Comparison of ENCODE assay signal across 31 cellular contexts in the genomic region with DNA sequence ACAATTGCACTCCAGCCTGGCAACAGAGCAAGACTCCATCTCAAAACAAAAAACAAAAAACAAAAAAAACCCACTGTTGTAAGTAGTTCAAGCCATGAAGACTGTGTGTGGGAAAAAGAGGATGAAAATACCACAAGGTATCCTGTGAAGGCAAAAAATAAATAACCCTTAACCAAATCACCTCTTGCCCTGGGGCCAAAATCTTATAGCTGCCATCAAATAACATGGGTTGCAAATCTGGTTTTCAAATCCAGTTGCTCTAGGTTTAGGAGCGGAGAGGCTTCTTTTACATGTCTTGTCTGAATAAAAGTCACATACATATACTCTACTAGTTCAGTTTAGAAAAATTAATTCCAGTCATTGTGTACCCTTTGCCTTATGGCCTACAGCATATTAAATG.
"Had no signal": no experiment of that assay in that cellular context is flagged by ENCODE, and none has a peak within 500 bp of the region (broad histone marks: within the 10 kb centered on the region; RNA-seq: fewer than 3 reads in every experiment).

No MANE protein-coding gene starts in this region.

- H3K4me3 Mint-ChIP-seq: activated B cell treated with CpG ODN at 0.5 μM for 24 hours; activated CD4-positive, alpha-beta memory T cell treated with anti-CD3 and anti-CD28 coated beads for 36 hours; activated CD8-positive, alpha-beta memory T cell treated with anti-CD3 and anti-CD28 coated beads, Interleukin-2, amount 10 ng/mL, durations not matched to agents 7 days and 5 days; activated naive CD4-positive, alpha-beta T cell treated with anti-CD3 and anti-CD28 coated beads, Interleukin-2, amount 10 ng/mL, durations not matched to agents 7 days and 5 days; activated naive CD8-positive, alpha-beta T cell; activated naive CD8-positive, alpha-beta T cell treated with anti-CD3 and anti-CD28 coated beads, Interleukin-2, amount 50 U/mL, for 24 hours; brain; T-cell had no signal

- H3K27me3 Mint-ChIP-seq: activated CD4-positive, alpha-beta memory T cell treated with anti-CD3 and anti-CD28 coated beads for 36 hours; activated CD8-positive, alpha-beta memory T cell treated with anti-CD3 and anti-CD28 coated beads, Interleukin-2, amount 10 ng/mL, durations not matched to agents 7 days and 5 days; activated naive CD4-positive, alpha-beta T cell treated with anti-CD3 and anti-CD28 coated beads, Interleukin-2, amount 10 ng/mL, durations not matched to agents 7 days and 5 days; activated naive CD8-positive, alpha-beta T cell; activated naive CD8-positive, alpha-beta T cell treated with anti-CD3 and anti-CD28 coated beads, Interleukin-2, amount 50 U/mL, for 24 hours; brain; T-cell had no signal

- DNase-seq: activated B cell treated with CpG ODN at 0.5 μM for 24 hours; activated CD4-positive, alpha-beta memory T cell treated with anti-CD3 and anti-CD28 coated beads for 36 hours; activated CD4-positive, alpha-beta T cell treated with anti-CD3 and anti-CD28 coated beads for 4 hours; activated CD4-positive, alpha-beta T cell treated with anti-CD3 and anti-CD28 coated beads, Interleukin-2, amount 50 U/mL, for 1 hour; activated CD4-positive, CD25-positive, alpha-beta regulatory T cell treated with anti-CD3 and anti-CD28 coated beads, Interleukin-2, amount 50 U/mL, for 72 hours; activated CD8-positive, alpha-beta memory T cell treated with anti-CD3 and anti-CD28 coated beads for 24 hours; activated CD8-positive, alpha-beta memory T cell treated with anti-CD3 and anti-CD28 coated beads, Interleukin-2, amount 10 ng/mL, durations not matched to agents 7 days and 5 days; activated CD8-positive, alpha-beta memory T cell treated with anti-CD3 and anti-CD28 coated beads, Interleukin-2, amount 50 U/mL, for 48 hours; activated effector memory CD4-positive, alpha-beta T cell treated with Interleukin-2 at 50 U/mL for 16 hours; activated naive CD4-positive, alpha-beta T cell treated with anti-CD3 and anti-CD28 coated beads, Interleukin-2, amount 10 ng/mL, durations not matched to agents 7 days and 5 days; activated naive CD8-positive, alpha-beta T cell treated with anti-CD3 and anti-CD28 coated beads, Interleukin-2, amount 50 U/mL, for 24 hours; activated T-cell treated with anti-CD3 and anti-CD28 coated beads, Interleukin-2, amount 50 U/mL, for 48 hours; anterior cingulate cortex; caudate nucleus; Kasumi-1; KG1; NCI-H1105; NCI-H1436; NCI-H1694; NCI-H1930; NCI-H2081 treated with DMSO at 0.1 percent for 48 hours; NCI-H226; NCI-H446 treated with DMSO at 0.1 percent for 48 hours; NCI-H524; NCI-H748 treated with DMSO at 0.1 percent for 48 hours; SHP77; T-cell; T-helper 2 cell; T-helper 9 cell had no signal

- H3K27ac Mint-ChIP-seq: activated B cell treated with CpG ODN at 0.5 μM for 24 hours; activated CD4-positive, alpha-beta memory T cell treated with anti-CD3 and anti-CD28 coated beads for 36 hours; activated CD8-positive, alpha-beta memory T cell treated with anti-CD3 and anti-CD28 coated beads, Interleukin-2, amount 10 ng/mL, durations not matched to agents 7 days and 5 days; activated naive CD4-positive, alpha-beta T cell treated with anti-CD3 and anti-CD28 coated beads, Interleukin-2, amount 10 ng/mL, durations not matched to agents 7 days and 5 days; activated naive CD8-positive, alpha-beta T cell; activated naive CD8-positive, alpha-beta T cell treated with anti-CD3 and anti-CD28 coated beads, Interleukin-2, amount 50 U/mL, for 24 hours; T-cell had no signal
